11 cellular contexts compared by ENCODE assay signal in genomic region chr19:4197625-4198466, GRCh38. TPM values are rescaled to one million over a fixed set of nuclear protein-coding genes. Genes with fewer than 3 reads are reported as not detected.
DNase-seq lines count a peak whose midpoint lies in the region; ATAC-seq, FAIRE-seq and TF ChIP-seq lines count a peak whose summit lies in the region.
"Had no signal": no experiment of that assay in that cellular context is flagged by ENCODE, and none has a peak within 500 bp of the region (broad histone marks: within the 10 kb centered on the region; RNA-seq: fewer than 3 reads in every experiment).

No MANE protein-coding gene starts in this region.

- no peak overlapping the region for H3K4me3 Mint-ChIP-seq in activated naive CD4-positive, alpha-beta T cell treated with anti-CD3 and anti-CD28 coated beads for 36 hours
- H3K4me3 Mint-ChIP-seq: activated naive CD8-positive, alpha-beta T cell treated with anti-CD3 and anti-CD28 coated beads, Interleukin-2, amount 10 ng/mL, durations not matched to agents 7 days and 5 days had no signal

- H3K36me3 Mint-ChIP-seq in activated naive CD4-positive, alpha-beta T cell treated with anti-CD3 and anti-CD28 coated beads for 36 hours (ENCODE audit: low read depth): no peaks in the 10 kb centered on the region
- H3K36me3 Mint-ChIP-seq in activated naive CD4-positive, alpha-beta T cell treated with anti-CD3 and anti-CD28 coated beads, Interleukin-2, amount 50 U/mL, for 72 hours: peaks cover 14 to 19% of the 10 kb centered on the region in 2 donors

- BruUV-seq in endothelial cell of umbilical vein (replicated peaks; lab: Mats Ljungman, UMichigan): no TSS peak

- no peak for ATAC-seq in activated naive CD4-positive, alpha-beta T cell treated with anti-CD3 and anti-CD28 coated beads, Interleukin-2, amount 50 U/mL, for 72 hours
- ATAC-seq: left lung had no signal

- DNase-seq in activated naive CD4-positive, alpha-beta T cell treated with anti-CD3 and anti-CD28 coated beads for 36 hours: peak; percentile 32
- no peak for DNase-seq in activated naive CD4-positive, alpha-beta T cell treated with anti-CD3 and anti-CD28 coated beads, Interleukin-2, amount 50 U/mL, for 72 hours (ENCODE audit: low spot score in 2 of 2)
- DNase-seq in NCI-H2196 (lab: John Stamatoyannopoulos, UW; ENCODE audit: unreplicated experiment) (peak; percentile 39), endothelial cell of umbilical vein (ENCODE audit: low read depth, low spot score) (no peak), smooth muscle cell (lab: John Stamatoyannopoulos, UW; ENCODE audit: unreplicated experiment) (no peak), NCI-H2081 (lab: John Stamatoyannopoulos, UW) (no peak), brain microvascular endothelial cell (no peak), dermis blood vessel endothelial cell (no peak)
- DNase-seq: activated naive CD8-positive, alpha-beta T cell treated with anti-CD3 and anti-CD28 coated beads, Interleukin-2, amount 10 ng/mL, durations not matched to agents 7 days and 5 days; left lung; right lobe of liver had no signal

- no peaks in the 10 kb centered on the region for H3K79me2 ChIP-seq in endothelial cell of umbilical vein (ENCODE audit: control insufficient read depth, insufficient read depth, low read length)
- H3K79me2 ChIP-seq in smooth muscle cell (ENCODE audit: low read depth): no peaks in the 10 kb centered on the region

- dilution Hi-C loops in endothelial cell of umbilical vein (cut with MboI; ENCODE audit: extremely low pct_ligation_motif_present, low sequenced_read_pairs): no loop called here

- no peak overlapping the region for H3K27ac ChIP-seq in endothelial cell of umbilical vein (ENCODE audit: insufficient read depth, low read depth, low read length)
- no peak overlapping the region for H3K27ac ChIP-seq in smooth muscle cell (ENCODE audit: low read depth)
- H3K27ac ChIP-seq in brain microvascular endothelial cell: no peak overlapping the region
- H3K27ac ChIP-seq: left lung, right lobe of liver had no signal

- POLR2A ChIA-PET in endothelial cell of umbilical vein (lab: Charles Lee): no interaction called here

- no peak overlapping the region for H2AFZ ChIP-seq in endothelial cell of umbilical vein (ENCODE audit: low read depth, low read length)
- no peak overlapping the region for H2AFZ ChIP-seq in smooth muscle cell (ENCODE audit: low read depth)

- H3K4me3 ChIP-seq in endothelial cell of umbilical vein (replicated peaks in 1 of 3; ENCODE audit: insufficient read depth in 1 of 3, low read depth in 1 of 3, low read length in 3 of 3): no peak overlapping the region
- no peak overlapping the region for H3K4me3 ChIP-seq in smooth muscle cell
- H3K4me3 ChIP-seq in brain microvascular endothelial cell (ENCODE audit: low read depth, low read length): no peak overlapping the region
- H3K4me3 ChIP-seq: left lung, right lobe of liver had no signal

- no peaks in the 10 kb centered on the region for H4K20me1 ChIP-seq in endothelial cell of umbilical vein (replicated peaks; ENCODE audit: control insufficient read depth, extremely low read depth, insufficient read depth, low read length)
- H4K20me1 ChIP-seq in smooth muscle cell (ENCODE audit: low read depth): no peaks in the 10 kb centered on the region

- peaks cover 52% of the 10 kb centered on the region for H3K27me3 Mint-ChIP-seq in activated naive CD4-positive, alpha-beta T cell treated with anti-CD3 and anti-CD28 coated beads for 36 hours (ENCODE audit: low read depth)

- peaks cover 8 to 12% of the 10 kb centered on the region in 2 experiments for H3K27me3 ChIP-seq in endothelial cell of umbilical vein (ENCODE audit: control insufficient read depth in 2 of 2, insufficient read depth in 2 of 2, low read length in 2 of 2)
- peaks cover 58% of the 10 kb centered on the region for H3K27me3 ChIP-seq in smooth muscle cell (ENCODE audit: low read depth)
- H3K27me3 ChIP-seq in brain microvascular endothelial cell (replicated peaks): peaks cover 15% of the 10 kb centered on the region
- H3K27me3 ChIP-seq: right lobe of liver had no signal

- no peaks in the 10 kb centered on the region for H3K4me1 ChIP-seq in endothelial cell of umbilical vein (ENCODE audit: control insufficient read depth, extremely low read depth, insufficient read depth, low read length)
- no peaks in the 10 kb centered on the region for H3K4me1 ChIP-seq in smooth muscle cell (ENCODE audit: low read depth)
- H3K4me1 ChIP-seq: right lobe of liver had no signal

- in situ Hi-C loops in brain microvascular endothelial cell (cut with HindIII; ENCODE audit: low pct_ligation_motif_present, low sequenced_read_pairs): no loop called here

- peaks cover 9% of the 10 kb centered on the region for H3K4me1 Mint-ChIP-seq in activated naive CD4-positive, alpha-beta T cell treated with anti-CD3 and anti-CD28 coated beads for 36 hours (ENCODE audit: low read depth)

- no peaks in the 10 kb centered on the region for H3K9me3 ChIP-seq in endothelial cell of umbilical vein (replicated peaks; ENCODE audit: control insufficient read depth, insufficient read depth, low read length)
- H3K9me3 ChIP-seq in smooth muscle cell (replicated peaks; ENCODE audit: low read depth): no peaks in the 10 kb centered on the region
- H3K9me3 ChIP-seq: left lung, right lobe of liver had no signal

- no peak for TF ChIP-seq POLR2A in endothelial cell of umbilical vein (IDR thresholded peaks at IDR 0.05; ENCODE audit: low read depth, low read length)

- 31% methylated on average over 38 of the region's 70 CpGs for WGBS in smooth muscle cell (ENCODE audit: low lambda C conversion rate)

- CTCF ChIA-PET in activated naive CD4-positive, alpha-beta T cell treated with anti-CD3 and anti-CD28 coated beads for 36 hours (lab: Charles Lee): no interaction called here
- CTCF ChIA-PET in endothelial cell of umbilical vein (lab: Charles Lee): interaction anchor here (1.2 kb wide), 1 partner anchor 58 kb away, joined by 6 read pairs; no protein-coding TSS in a partner anchor

- H3K36me3 ChIP-seq in endothelial cell of umbilical vein (ENCODE audit: control insufficient read depth in 2 of 2, extremely low read depth in 1 of 2, insufficient read depth in 2 of 2, low read length in 2 of 2) (no peaks in the 10 kb centered on the region), smooth muscle cell (ENCODE audit: low read depth) (no peaks in the 10 kb centered on the region), brain microvascular endothelial cell (replicated peaks) (no peaks in the 10 kb centered on the region)
- H3K36me3 ChIP-seq: left lung, right lobe of liver had no signal

- no peaks in the 10 kb centered on the region for H3K9me1 ChIP-seq in endothelial cell of umbilical vein (replicated peaks; ENCODE audit: control insufficient read depth, extremely low read depth, insufficient read depth, low read length)

- peak overlapping the region; percentile 7 for H3K27ac Mint-ChIP-seq in activated naive CD4-positive, alpha-beta T cell treated with anti-CD3 and anti-CD28 coated beads for 36 hours
- H3K27ac Mint-ChIP-seq in activated naive CD4-positive, alpha-beta T cell treated with anti-CD3 and anti-CD28 coated beads, Interleukin-2, amount 50 U/mL, for 72 hours: no peak overlapping the region
- H3K27ac Mint-ChIP-seq: activated naive CD8-positive, alpha-beta T cell treated with anti-CD3 and anti-CD28 coated beads, Interleukin-2, amount 10 ng/mL, durations not matched to agents 7 days and 5 days had no signal

- intact Hi-C loops in activated naive CD4-positive, alpha-beta T cell treated with anti-CD3 and anti-CD28 coated beads for 36 hours (cut with micrococcal nuclease): no loop called here
- intact Hi-C loops in endothelial cell of umbilical vein (cut with micrococcal nuclease): no loop called here

- no peak for TF ChIP-seq CTCF in endothelial cell of umbilical vein (IDR thresholded peaks at IDR 0.05; ENCODE audit: extremely low read depth in 1 of 2, insufficient read depth in 1 of 2, low read depth in 1 of 2, low read length in 2 of 2)
- no peak for TF ChIP-seq CTCF in smooth muscle cell (IDR thresholded peaks at IDR 0.05; ENCODE audit: borderline replicate concordance, insufficient read depth, poor library complexity, severe bottlenecking)
- TF ChIP-seq CTCF in brain microvascular endothelial cell (IDR thresholded peaks at IDR 0.05; ENCODE audit: low read depth, low read length, missing control alignments): no peak

- FAIRE-seq in endothelial cell of umbilical vein (lab: Jason Lieb, UNC): no peak

- peaks cover 5% of the 10 kb centered on the region for H3K9me3 Mint-ChIP-seq in activated naive CD4-positive, alpha-beta T cell treated with anti-CD3 and anti-CD28 coated beads for 36 hours
- peaks cover 0 to 11% of the 10 kb centered on the region in 2 donors for H3K9me3 Mint-ChIP-seq in activated naive CD4-positive, alpha-beta T cell treated with anti-CD3 and anti-CD28 coated beads, Interleukin-2, amount 50 U/mL, for 72 hours

- H3K4me2 ChIP-seq in endothelial cell of umbilical vein (ENCODE audit: insufficient read depth, low read length) (no peak overlapping the region), smooth muscle cell (peak overlapping the region; percentile 22)

- no peaks in the 10 kb centered on the region for H3F3A ChIP-seq in smooth muscle cell (ENCODE audit: low read depth)

- H3K9ac ChIP-seq in endothelial cell of umbilical vein (replicated peaks; ENCODE audit: extremely low read depth, insufficient read depth, low read length) (no peak overlapping the region), smooth muscle cell (ENCODE audit: low read depth) (no peak overlapping the region)

RNA-seq across cellular contexts. Expression of gene ANKRD24, which starts 15.4 kb away (rescaled TPM):
- 1 to 10 TPM; 2.5 to 2.6 TPM for total RNA-seq in activated naive CD4-positive, alpha-beta T cell treated with anti-CD3 and anti-CD28 coated beads for 36 hours
- 1 to 10 TPM; 1.7 to 4.2 TPM for total RNA-seq in activated naive CD4-positive, alpha-beta T cell treated with anti-CD3 and anti-CD28 coated beads, Interleukin-2, amount 50 U/mL, for 72 hours
- 0.18 and 0.27 TPM in 2 replicates for total RNA-seq in endothelial cell of umbilical vein
- 0.07 and 0.08 TPM in 2 replicates for polyA plus RNA-seq in endothelial cell of umbilical vein
- polyA plus RNA-seq in endothelial cell of umbilical vein (2011; cell fraction: cytosol; rRNA removed): 0.06 and 0.12 TPM in 2 replicates
- 0.64 and 0.91 TPM in 2 replicates for polyA plus RNA-seq in endothelial cell of umbilical vein (2011; cell fraction: nucleus; rRNA removed)
- 0.12 and 0.53 TPM in 2 replicates for polyA plus RNA-seq in endothelial cell of umbilical vein (2012)
- 0.10 TPM in 1 of 2 replicates, not detected in the other for polyA minus RNA-seq in endothelial cell of umbilical vein
- not detected for polyA minus RNA-seq in endothelial cell of umbilical vein (2011; cell fraction: cytosol; rRNA and poly(A)+ RNA removed)
- polyA minus RNA-seq in endothelial cell of umbilical vein (2011; cell fraction: nucleus; rRNA and poly(A)+ RNA removed): not detected in 2 replicates
- 0.09 TPM in 1 of 2 replicates, not detected in the other for total RNA-seq in smooth muscle cell
- 0.70 and 1.5 TPM in 2 replicates for polyA plus RNA-seq in smooth muscle cell
- total RNA-seq in dermis blood vessel endothelial cell: 0.42 and 0.68 TPM in 2 replicates

RNA-seq across cellular contexts. Expression of gene SIRT6, which starts 15.5 kb away (rescaled TPM):
- 10 to 100 TPM; 20.0 to 20.1 TPM for total RNA-seq in activated naive CD4-positive, alpha-beta T cell treated with anti-CD3 and anti-CD28 coated beads for 36 hours
- total RNA-seq in activated naive CD4-positive, alpha-beta T cell treated with anti-CD3 and anti-CD28 coated beads, Interleukin-2, amount 50 U/mL, for 72 hours: 10 to 100 TPM; 35.3 to 37.9 TPM
- total RNA-seq in endothelial cell of umbilical vein: 26.9 and 28.1 TPM in 2 replicates
- 36.6 and 41.2 TPM in 2 replicates for polyA plus RNA-seq in endothelial cell of umbilical vein
- 13.9 and 26.7 TPM in 2 replicates for polyA plus RNA-seq in endothelial cell of umbilical vein (2011; cell fraction: cytosol; rRNA removed)
- 41.7 and 49.9 TPM in 2 replicates for polyA plus RNA-seq in endothelial cell of umbilical vein (2011; cell fraction: nucleus; rRNA removed)
- polyA plus RNA-seq in endothelial cell of umbilical vein (2012): 15.8 and 19.5 TPM in 2 replicates
- polyA minus RNA-seq in endothelial cell of umbilical vein: 9.4 and 16.9 TPM in 2 replicates
- 22.4 TPM for polyA minus RNA-seq in endothelial cell of umbilical vein (2011; cell fraction: cytosol; rRNA and poly(A)+ RNA removed)
- 12.1 and 20.4 TPM in 2 replicates for polyA minus RNA-seq in endothelial cell of umbilical vein (2011; cell fraction: nucleus; rRNA and poly(A)+ RNA removed)
- 14.2 and 14.5 TPM in 2 replicates for total RNA-seq in smooth muscle cell
- 9.2 and 9.4 TPM in 2 replicates for polyA plus RNA-seq in smooth muscle cell
- 14.0 and 23.1 TPM in 2 replicates for total RNA-seq in dermis blood vessel endothelial cell

RNA-seq across cellular contexts. Expression of gene EBI3, which starts 31.5 kb away (rescaled TPM):
- total RNA-seq in activated naive CD4-positive, alpha-beta T cell treated with anti-CD3 and anti-CD28 coated beads for 36 hours: 10 to 100 TPM in 1 of 2 experiments, 1 to 10 TPM in 1; 7.8 to 11.8 TPM
- total RNA-seq in activated naive CD4-positive, alpha-beta T cell treated with anti-CD3 and anti-CD28 coated beads, Interleukin-2, amount 50 U/mL, for 72 hours: 10 to 100 TPM in 1 of 2 donors, 1 to 10 TPM in 1; 1.4 to 34.9 TPM
- total RNA-seq in endothelial cell of umbilical vein (0.29 and 0.46 TPM in 2 replicates), smooth muscle cell (0.18 and 0.40 TPM in 2 replicates), dermis blood vessel endothelial cell (0.47 and 3.1 TPM in 2 replicates)
- polyA plus RNA-seq in endothelial cell of umbilical vein (1.0 and 1.8 TPM in 2 replicates), smooth muscle cell (3.3 and 3.9 TPM in 2 replicates)
- 0.49 and 0.72 TPM in 2 replicates for polyA plus RNA-seq in endothelial cell of umbilical vein (2011; cell fraction: cytosol; rRNA removed)
- polyA plus RNA-seq in endothelial cell of umbilical vein (2011; cell fraction: nucleus; rRNA removed): 0.35 and 0.51 TPM in 2 replicates
- 0.91 and 1.9 TPM in 2 replicates for polyA plus RNA-seq in endothelial cell of umbilical vein (2012)
- 0.32 TPM in 2 replicates for polyA minus RNA-seq in endothelial cell of umbilical vein
- 1.6 TPM for polyA minus RNA-seq in endothelial cell of umbilical vein (2011; cell fraction: cytosol; rRNA and poly(A)+ RNA removed)
- polyA minus RNA-seq in endothelial cell of umbilical vein (2011; cell fraction: nucleus; rRNA and poly(A)+ RNA removed): not detected in 2 replicates

RNA-seq across cellular contexts. Expression of gene CREB3L3, which starts 44.4 kb away (rescaled TPM):
- total RNA-seq in activated naive CD4-positive, alpha-beta T cell treated with anti-CD3 and anti-CD28 coated beads for 36 hours: not detected
- under 1 TPM in 1 of 2 donors, not detected in 1; 0.59 TPM for total RNA-seq in activated naive CD4-positive, alpha-beta T cell treated with anti-CD3 and anti-CD28 coated beads, Interleukin-2, amount 50 U/mL, for 72 hours
- total RNA-seq in endothelial cell of umbilical vein (not detected in 2 replicates), smooth muscle cell (not detected in 2 replicates), dermis blood vessel endothelial cell (not detected in 2 replicates)
- polyA plus RNA-seq in endothelial cell of umbilical vein (not detected in 2 replicates), smooth muscle cell (not detected in 2 replicates)
- not detected in 2 replicates for polyA plus RNA-seq in endothelial cell of umbilical vein (2011; cell fraction: cytosol; rRNA removed)
- not detected in 2 replicates for polyA plus RNA-seq in endothelial cell of umbilical vein (2011; cell fraction: nucleus; rRNA removed)
- polyA plus RNA-seq in endothelial cell of umbilical vein (2012): not detected in 2 replicates
- polyA minus RNA-seq in endothelial cell of umbilical vein: not detected in 2 replicates
- polyA minus RNA-seq in endothelial cell of umbilical vein (2011; cell fraction: cytosol; rRNA and poly(A)+ RNA removed): 0.31 TPM
- not detected in 2 replicates for polyA minus RNA-seq in endothelial cell of umbilical vein (2011; cell fraction: nucleus; rRNA and poly(A)+ RNA removed)
- total RNA-seq: activated naive CD8-positive, alpha-beta T cell treated with anti-CD3 and anti-CD28 coated beads, Interleukin-2, amount 10 ng/mL, durations not matched to agents 7 days and 5 days; left lung had no signal

RNA-seq across cellular contexts. Expression of gene YJU2, which starts 49.0 kb away (rescaled TPM):
- total RNA-seq in activated naive CD4-positive, alpha-beta T cell treated with anti-CD3 and anti-CD28 coated beads for 36 hours: 10 to 100 TPM; 28.5 to 29.8 TPM
- total RNA-seq in activated naive CD4-positive, alpha-beta T cell treated with anti-CD3 and anti-CD28 coated beads, Interleukin-2, amount 50 U/mL, for 72 hours: 10 to 100 TPM; 22.7 to 28.0 TPM
- total RNA-seq in endothelial cell of umbilical vein (21.5 and 23.0 TPM in 2 replicates), smooth muscle cell (8.7 and 11.6 TPM in 2 replicates), dermis blood vessel endothelial cell (23.7 and 24.4 TPM in 2 replicates)
- polyA plus RNA-seq in endothelial cell of umbilical vein (20.7 and 22.9 TPM in 2 replicates), smooth muscle cell (12.0 and 16.6 TPM in 2 replicates)
- polyA plus RNA-seq in endothelial cell of umbilical vein (2011; cell fraction: cytosol; rRNA removed): 22.5 and 27.0 TPM in 2 replicates
- polyA plus RNA-seq in endothelial cell of umbilical vein (2011; cell fraction: nucleus; rRNA removed): 17.8 and 19.5 TPM in 2 replicates
- polyA plus RNA-seq in endothelial cell of umbilical vein (2012): 12.8 and 13.5 TPM in 2 replicates
- 13.5 and 18.6 TPM in 2 replicates for polyA minus RNA-seq in endothelial cell of umbilical vein
- polyA minus RNA-seq in endothelial cell of umbilical vein (2011; cell fraction: cytosol; rRNA and poly(A)+ RNA removed): 14.6 TPM
- 6.2 and 11.0 TPM in 2 replicates for polyA minus RNA-seq in endothelial cell of umbilical vein (2011; cell fraction: nucleus; rRNA and poly(A)+ RNA removed)

Comparison
In these comparisons a context has a peak if more than half of its experiments do, and no peak if none do; other contexts are left out.
1. DNase-seq: peak in activated naive CD4-positive, alpha-beta T cell treated with anti-CD3 and anti-CD28 coated beads for 36 hours (single experiment) and NCI-H2196 (single experiment); none in activated naive CD4-positive, alpha-beta T cell treated with anti-CD3 and anti-CD28 coated beads, Interleukin-2, amount 50 U/mL, for 72 hours (0 of 2), endothelial cell of umbilical vein (single experiment), smooth muscle cell (single experiment), NCI-H2081 (0 of 2), brain microvascular endothelial cell (single experiment) and dermis blood vessel endothelial cell (single experiment).